Comparison of ENCODE assay signal across 26 cellular contexts in the genomic region with DNA sequence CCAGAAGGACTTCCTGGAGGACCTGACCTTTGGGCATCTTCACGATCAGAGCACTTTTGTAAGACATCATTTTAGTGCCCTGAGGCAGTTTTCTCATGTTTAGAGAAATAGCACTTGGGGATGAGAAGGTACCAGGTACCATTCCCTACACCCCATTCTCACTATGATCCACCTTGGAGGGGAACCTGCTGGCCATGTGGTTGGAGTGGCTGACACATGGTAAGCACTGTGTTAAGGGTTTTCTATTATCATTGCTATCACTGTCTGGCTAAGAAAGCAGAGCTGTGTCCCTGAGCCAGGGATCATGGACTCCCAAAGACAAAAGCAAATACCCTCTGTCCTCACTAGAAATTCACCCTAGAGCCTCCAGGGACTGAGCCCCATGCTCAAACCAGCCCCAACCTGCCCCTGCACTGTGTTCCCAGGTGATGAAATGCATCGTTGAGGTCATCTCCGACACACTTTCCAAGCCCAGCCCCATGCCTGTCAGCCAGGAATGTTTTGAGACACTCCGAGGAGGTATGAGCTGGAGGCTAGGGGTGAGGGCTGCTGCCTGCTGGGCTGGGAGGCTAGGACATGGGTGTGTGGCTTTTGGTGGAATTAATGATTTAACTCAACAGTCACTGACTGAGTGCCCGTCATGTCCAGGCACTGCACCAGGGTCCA. TPM values are rescaled to one million over a fixed set of nuclear protein-coding genes. Genes with fewer than 3 reads are reported as not detected.
"Had no signal": no experiment of that assay in that cellular context is flagged by ENCODE, and none has a peak within 500 bp of the region (broad histone marks: within the 10 kb centered on the region; RNA-seq: fewer than 3 reads in every experiment).

No MANE protein-coding gene starts in this region.

- H3K36me3 ChIP-seq: esophagus squamous epithelium, lower lobe of right lung, spleen, thyroid gland, uterus had no signal

- DNase-seq: activated B cell treated with CpG ODN at 0.5 μM for 24 hours; activated CD4-positive, alpha-beta T cell treated with anti-CD3 and anti-CD28 coated beads for 48 hours; activated CD8-positive, alpha-beta T cell treated with anti-CD3 and anti-CD28 coated beads for 36 hours; activated naive CD4-positive, alpha-beta T cell treated with Interleukin-2 at 50 U/mL for 16 hours; activated naive CD8-positive, alpha-beta T cell treated with anti-CD3 and anti-CD28 coated beads, Interleukin-2, amount 10 ng/mL, durations not matched to agents 7 days and 5 days; activated T-cell treated with anti-CD3 and anti-CD28 coated beads, Interleukin-2, amount 50 U/mL, for 1 hour; aorta; cerebellar nuclear complex; cortex of kidney; effector CD4-positive, alpha-beta T cell; esophagus squamous epithelium; left colon; lower lobe of right lung; spleen; stimulated activated CD4-positive, alpha-beta T cell treated with anti-CD3 and anti-CD28 coated beads, Interleukin-4, amount 100 ng/mL, for 4 hours; stimulated activated naive CD4-positive, alpha-beta T cell; T-helper 1 cell; T-helper 9 cell; thyroid gland; uterus had no signal

- H3K36me3 Mint-ChIP-seq: activated naive CD8-positive, alpha-beta T cell treated with anti-CD3 and anti-CD28 coated beads, Interleukin-2, amount 10 ng/mL, durations not matched to agents 7 days and 5 days; mesothelial cell of epicardium had no signal

- H3K9me3 Mint-ChIP-seq: activated B cell treated with CpG ODN at 0.5 μM for 24 hours; activated CD8-positive, alpha-beta T cell treated with anti-CD3 and anti-CD28 coated beads for 36 hours; activated naive CD8-positive, alpha-beta T cell treated with anti-CD3 and anti-CD28 coated beads, Interleukin-2, amount 10 ng/mL, durations not matched to agents 7 days and 5 days; activated T-helper 2 cell treated with anti-CD3 and anti-CD28 coated beads, Interferon-gamma antibody, Interleukin-2, Interleukin-4, amounts not matched to agents 10 μg/mL and 5 μg/mL and 100 μg/mL, durations not matched to agents 14 hours and 24 hours and 36 hours; mesothelial cell of epicardium; nephron had no signal

- H3K27me3 ChIP-seq: thyroid gland, uterus had no signal

- FAIRE-seq: islet of Langerhans had no signal

- H3K79me2 ChIP-seq: hepatocyte had no signal

- H3K27ac ChIP-seq: esophagus squamous epithelium, hepatocyte, lower lobe of right lung, spleen, thyroid gland, uterus had no signal

- H3K4me3 Mint-ChIP-seq: activated B cell treated with CpG ODN at 0.5 μM for 24 hours; activated CD8-positive, alpha-beta T cell treated with anti-CD3 and anti-CD28 coated beads for 36 hours; activated naive CD8-positive, alpha-beta T cell treated with anti-CD3 and anti-CD28 coated beads, Interleukin-2, amount 10 ng/mL, durations not matched to agents 7 days and 5 days; mesothelial cell of epicardium; nephron had no signal

- H3K4me1 ChIP-seq: lower lobe of right lung, uterus had no signal

- H3K4me3 ChIP-seq: esophagus squamous epithelium, hepatocyte, lower lobe of right lung, spleen, thyroid gland, uterus had no signal

- ATAC-seq: activated CD8-positive, alpha-beta T cell treated with anti-CD3 and anti-CD28 coated beads for 36 hours; left colon; lower lobe of right lung had no signal

- H3K27ac Mint-ChIP-seq: activated B cell treated with CpG ODN at 0.5 μM for 24 hours; activated CD8-positive, alpha-beta T cell treated with anti-CD3 and anti-CD28 coated beads for 36 hours; activated naive CD8-positive, alpha-beta T cell treated with anti-CD3 and anti-CD28 coated beads, Interleukin-2, amount 10 ng/mL, durations not matched to agents 7 days and 5 days; activated T-helper 2 cell treated with anti-CD3 and anti-CD28 coated beads, Interferon-gamma antibody, Interleukin-2, Interleukin-4, amounts not matched to agents 10 μg/mL and 5 μg/mL and 100 μg/mL, durations not matched to agents 14 hours and 24 hours and 36 hours; mesothelial cell of epicardium; nephron had no signal

- H2AFZ ChIP-seq: hepatocyte had no signal

- H3K4me2 ChIP-seq: hepatocyte had no signal

- H3K9me3 ChIP-seq: esophagus squamous epithelium, lower lobe of right lung, spleen, thyroid gland, uterus had no signal

RNA-seq across cellular contexts. Expression of a gene that starts 3.4 kb away (rescaled TPM):
- total RNA-seq: activated B cell treated with CpG ODN at 0.5 μM for 24 hours; activated CD8-positive, alpha-beta T cell treated with anti-CD3 and anti-CD28 coated beads for 36 hours; activated naive CD8-positive, alpha-beta T cell treated with anti-CD3 and anti-CD28 coated beads, Interleukin-2, amount 10 ng/mL, durations not matched to agents 7 days and 5 days; activated T-helper 2 cell treated with anti-CD3 and anti-CD28 coated beads, Interferon-gamma antibody, Interleukin-2, Interleukin-4, amounts not matched to agents 10 μg/mL and 5 μg/mL and 100 μg/mL, durations not matched to agents 14 hours and 24 hours and 36 hours; aorta; mesothelial cell of epicardium; renal cortical epithelial cell; spleen had no signal
